ENCODE assay signal across 38 cellular contexts in the genomic region with DNA sequence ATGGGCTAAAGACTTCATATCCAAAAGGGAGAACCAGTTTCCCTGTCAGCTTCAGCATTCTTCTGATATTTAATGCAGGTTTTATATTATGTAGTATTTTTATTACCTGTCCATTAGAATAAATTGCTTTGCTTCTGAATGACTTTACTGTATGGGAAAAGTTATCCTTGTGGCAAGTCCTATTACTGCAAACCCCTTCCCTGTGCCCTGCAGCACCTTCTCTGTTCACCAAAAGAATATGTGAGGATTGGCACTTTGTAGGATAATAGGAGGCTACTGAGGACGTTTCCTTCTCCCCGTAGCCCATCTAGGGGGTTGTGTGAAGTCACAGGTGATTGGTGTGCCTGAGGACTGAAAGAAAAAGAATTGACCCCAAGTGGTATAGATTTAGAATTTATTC.
"Had no signal": no experiment of that assay in that cellular context is flagged by ENCODE, and none has a peak within 500 bp of the region (broad histone marks: within the 10 kb centered on the region; RNA-seq: fewer than 3 reads in every experiment).

No MANE protein-coding gene starts in this region.

- ATAC-seq: activated CD4-positive, CD25-positive, alpha-beta regulatory T cell treated with anti-CD3 and anti-CD28 coated beads, Interleukin-2, amount 50 U/mL, for 24 hours; activated T-helper 17 cell treated with anti-CD3 and anti-CD28 coated beads, Interleukin-2, amount 50 U/mL, for 72 hours; PC-3 had no signal

- H3K27ac Mint-ChIP-seq: activated CD4-positive, alpha-beta memory T cell treated with anti-CD3 and anti-CD28 coated beads for 36 hours; activated naive CD8-positive, alpha-beta T cell treated with anti-CD3 and anti-CD28 coated beads for 36 hours; activated T-helper 17 cell treated with anti-CD3 and anti-CD28 coated beads, Interleukin-2, amount 50 U/mL, for 72 hours; T-helper 1 cell treated with Interleukin-12 subunit alpha and Interleukin-12 subunit beta and Interleukin-4 antibody, amounts not matched to agents 30 μg/mL and 1 μg/mL, for 36 hours; T-helper 2 cell treated with Interferon-gamma antibody and Interleukin-4, amounts not matched to agents 5 μg/mL and 100 μg/mL, for 36 hours had no signal

- H3K4me1 ChIP-seq: Peyer's patch, SJSA1 had no signal

- H3K4me3 ChIP-seq: Peyer's patch, SJSA1 had no signal

- H3K9me3 Mint-ChIP-seq: activated CD4-positive, alpha-beta memory T cell treated with anti-CD3 and anti-CD28 coated beads for 36 hours; activated naive CD8-positive, alpha-beta T cell treated with anti-CD3 and anti-CD28 coated beads for 36 hours; activated T-helper 17 cell treated with anti-CD3 and anti-CD28 coated beads, Interleukin-2, amount 50 U/mL, for 72 hours; T-helper 1 cell treated with Interleukin-12 subunit alpha and Interleukin-12 subunit beta and Interleukin-4 antibody, amounts not matched to agents 30 μg/mL and 1 μg/mL, for 36 hours; T-helper 2 cell treated with Interferon-gamma antibody and Interleukin-4, amounts not matched to agents 5 μg/mL and 100 μg/mL, for 36 hours had no signal

- H3K9me3 ChIP-seq: Peyer's patch, SJSA1, SK-N-SH had no signal

- H3K36me3 ChIP-seq: brain microvascular endothelial cell, SJSA1 had no signal

- H3K4me3 Mint-ChIP-seq: activated CD4-positive, alpha-beta memory T cell treated with anti-CD3 and anti-CD28 coated beads for 36 hours; activated naive CD8-positive, alpha-beta T cell treated with anti-CD3 and anti-CD28 coated beads for 36 hours; activated T-helper 17 cell treated with anti-CD3 and anti-CD28 coated beads, Interleukin-2, amount 50 U/mL, for 72 hours; T-helper 1 cell treated with Interleukin-12 subunit alpha and Interleukin-12 subunit beta and Interleukin-4 antibody, amounts not matched to agents 30 μg/mL and 1 μg/mL, for 36 hours; T-helper 2 cell treated with Interferon-gamma antibody and Interleukin-4, amounts not matched to agents 5 μg/mL and 100 μg/mL, for 36 hours had no signal

- H3K27me3 ChIP-seq: brain microvascular endothelial cell, Peyer's patch, SJSA1 had no signal

- DNase-seq: activated CD4-positive, alpha-beta memory T cell treated with anti-CD3 and anti-CD28 coated beads for 36 hours; activated CD4-positive, alpha-beta T cell treated with anti-CD3 and anti-CD28 coated beads for 4 hours; activated CD4-positive, alpha-beta T cell treated with anti-CD3 and anti-CD28 coated beads, Interleukin-2, amount 50 U/mL, for 1 hour; activated CD8-positive, alpha-beta memory T cell treated with anti-CD3 and anti-CD28 coated beads, Interleukin-2, amount 50 U/mL, for 4 hours; activated effector memory CD4-positive, alpha-beta T cell treated with anti-CD3 and anti-CD28 coated beads, Interleukin-2, amount 50 U/mL, for 16 hours; activated naive CD4-positive, alpha-beta T cell; activated naive CD4-positive, alpha-beta T cell treated with anti-CD3 and anti-CD28 coated beads, Interleukin-2, amount 50 U/mL, for 16 hours; activated naive CD8-positive, alpha-beta T cell treated with anti-CD3 and anti-CD28 coated beads for 36 hours; activated T-cell treated with anti-CD3 and anti-CD28 coated beads for 4 hours; activated T-cell treated with anti-CD3 and anti-CD28 coated beads, Interleukin-2, amount 50 U/mL, for 48 hours; amniotic stem cell; aorta; brain microvascular endothelial cell; central memory CD4-positive, alpha-beta T cell; KG1; MM.1S; MV-4-11; NCI-H1105; NCI-H1417 treated with DMSO at 0.1 percent for 48 hours; NCI-H187 treated with DMSO at 0.1 percent for 48 hours; NCI-H2081; NCI-H2171 treated with DMSO at 0.1 percent for 48 hours; NCI-H2227 treated with DMSO at 0.1 percent for 48 hours; NCI-H446; NCI-H510A treated with DMSO at 0.1 percent for 48 hours; NCI-H526 treated with DMSO at 0.1 percent for 48 hours; NCI-H82; NK-92 treated with Interleukin-12 subunit alpha and Interleukin-12 subunit beta, amount 100 ng/mL, for 24 hours; PC-3; Peyer's patch; RPMI8226; SHP77 treated with DMSO at 0.1 percent for 48 hours; SK-N-SH had no signal

- H3K27me3 Mint-ChIP-seq: activated CD4-positive, alpha-beta memory T cell treated with anti-CD3 and anti-CD28 coated beads for 36 hours; activated naive CD8-positive, alpha-beta T cell treated with anti-CD3 and anti-CD28 coated beads for 36 hours; activated T-helper 17 cell treated with anti-CD3 and anti-CD28 coated beads, Interleukin-2, amount 50 U/mL, for 72 hours had no signal

- H3K27ac ChIP-seq: brain microvascular endothelial cell, Peyer's patch, SJSA1 had no signal
